In the genomic region with DNA sequence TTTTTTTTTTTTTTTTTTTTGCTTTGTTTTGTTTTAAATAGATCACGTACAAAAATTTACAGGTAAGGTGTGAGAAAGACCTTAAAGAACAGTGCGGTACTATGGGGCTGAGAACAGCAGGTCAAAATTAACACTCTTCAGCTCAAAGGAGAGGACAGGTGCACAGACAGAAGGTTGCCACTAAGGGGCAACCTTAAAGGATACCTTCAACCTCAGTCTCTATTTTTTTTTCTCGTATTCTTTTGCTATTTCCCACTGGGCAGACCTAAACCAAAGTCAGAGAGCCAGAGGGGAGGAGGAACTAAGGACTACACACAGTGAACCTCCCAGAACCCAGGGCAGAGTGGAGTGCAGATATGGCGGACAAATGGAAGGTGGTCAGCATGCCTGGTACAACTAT, we compare ENCODE assay signal across 1 cellular context.
TF ChIP-seq lines count a peak whose summit lies in the region.

No MANE protein-coding gene starts in this region.

TF ChIP-seq in GM12878, 131 proteins besides CTCF, POLR2A, EP300 and RAD21:
- TF ChIP-seq, protein P1, sequence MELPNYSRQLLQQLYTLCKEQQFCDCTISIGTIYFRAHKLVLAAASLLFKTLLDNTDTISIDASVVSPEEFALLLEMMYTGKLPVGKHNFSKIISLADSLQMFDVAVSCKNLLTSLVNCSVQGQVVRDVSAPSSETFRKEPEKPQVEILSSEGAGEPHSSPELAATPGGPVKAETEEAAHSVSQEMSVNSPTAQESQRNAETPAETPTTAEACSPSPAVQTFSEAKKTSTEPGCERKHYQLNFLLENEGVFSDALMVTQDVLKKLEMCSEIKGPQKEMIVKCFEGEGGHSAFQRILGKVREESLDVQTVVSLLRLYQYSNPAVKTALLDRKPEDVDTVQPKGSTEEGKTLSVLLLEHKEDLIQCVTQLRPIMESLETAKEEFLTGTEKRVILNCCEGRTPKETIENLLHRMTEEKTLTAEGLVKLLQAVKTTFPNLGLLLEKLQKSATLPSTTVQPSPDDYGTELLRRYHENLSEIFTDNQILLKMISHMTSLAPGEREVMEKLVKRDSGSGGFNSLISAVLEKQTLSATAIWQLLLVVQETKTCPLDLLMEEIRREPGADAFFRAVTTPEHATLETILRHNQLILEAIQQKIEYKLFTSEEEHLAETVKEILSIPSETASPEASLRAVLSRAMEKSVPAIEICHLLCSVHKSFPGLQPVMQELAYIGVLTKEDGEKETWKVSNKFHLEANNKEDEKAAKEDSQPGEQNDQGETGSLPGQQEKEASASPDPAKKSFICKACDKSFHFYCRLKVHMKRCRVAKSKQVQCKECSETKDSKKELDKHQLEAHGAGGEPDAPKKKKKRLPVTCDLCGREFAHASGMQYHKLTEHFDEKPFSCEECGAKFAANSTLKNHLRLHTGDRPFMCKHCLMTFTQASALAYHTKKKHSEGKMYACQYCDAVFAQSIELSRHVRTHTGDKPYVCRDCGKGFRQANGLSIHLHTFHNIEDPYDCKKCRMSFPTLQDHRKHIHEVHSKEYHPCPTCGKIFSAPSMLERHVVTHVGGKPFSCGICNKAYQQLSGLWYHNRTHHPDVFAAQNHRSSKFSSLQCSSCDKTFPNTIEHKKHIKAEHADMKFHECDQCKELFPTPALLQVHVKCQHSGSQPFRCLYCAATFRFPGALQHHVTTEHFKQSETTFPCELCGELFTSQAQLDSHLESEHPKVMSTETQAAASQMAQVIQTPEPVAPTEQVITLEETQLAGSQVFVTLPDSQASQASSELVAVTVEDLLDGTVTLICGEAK (IDR thresholded peaks at IDR 0.05; ENCODE audit: borderline replicate concordance): no peak
- no peak for TF ChIP-seq SIX5 (IDR thresholded peaks at IDR 0.05; ENCODE audit: low read depth, low read length, severe bottlenecking)
- no peak for TF ChIP-seq SREBF1 (IDR thresholded peaks at IDR 0.05; ENCODE audit: low read length)
- TF ChIP-seq, protein P2, sequence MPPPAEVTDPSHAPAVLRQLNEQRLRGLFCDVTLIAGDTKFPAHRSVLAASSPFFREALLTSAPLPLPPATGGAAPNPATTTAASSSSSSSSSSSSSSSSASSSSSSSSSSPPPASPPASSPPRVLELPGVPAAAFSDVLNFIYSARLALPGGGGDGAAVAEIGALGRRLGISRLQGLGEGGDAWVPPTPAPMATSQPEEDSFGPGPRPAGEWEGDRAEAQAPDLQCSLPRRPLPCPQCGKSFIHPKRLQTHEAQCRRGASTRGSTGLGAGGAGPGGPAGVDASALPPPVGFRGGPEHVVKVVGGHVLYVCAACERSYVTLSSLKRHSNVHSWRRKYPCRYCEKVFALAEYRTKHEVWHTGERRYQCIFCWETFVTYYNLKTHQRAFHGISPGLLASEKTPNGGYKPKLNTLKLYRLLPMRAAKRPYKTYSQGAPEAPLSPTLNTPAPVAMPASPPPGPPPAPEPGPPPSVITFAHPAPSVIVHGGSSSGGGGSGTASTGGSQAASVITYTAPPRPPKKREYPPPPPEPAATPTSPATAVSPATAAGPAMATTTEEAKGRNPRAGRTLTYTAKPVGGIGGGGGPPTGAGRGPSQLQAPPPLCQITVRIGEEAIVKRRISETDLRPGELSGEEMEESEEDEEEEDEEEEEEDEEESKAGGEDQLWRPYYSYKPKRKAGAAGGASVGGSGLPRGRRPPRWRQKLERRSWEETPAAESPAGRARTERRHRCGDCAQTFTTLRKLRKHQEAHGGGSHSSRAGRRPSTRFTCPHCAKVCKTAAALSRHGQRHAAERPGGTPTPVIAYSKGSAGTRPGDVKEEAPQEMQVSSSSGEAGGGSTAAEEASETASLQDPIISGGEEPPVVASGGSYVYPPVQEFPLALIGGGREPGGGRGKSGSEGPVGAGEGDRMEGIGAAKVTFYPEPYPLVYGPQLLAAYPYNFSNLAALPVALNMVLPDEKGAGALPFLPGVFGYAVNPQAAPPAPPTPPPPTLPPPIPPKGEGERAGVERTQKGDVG (CRISPR knock-in tag; IDR thresholded peaks at IDR 0.05): no peak
- TF ChIP-seq ZNF217 (IDR thresholded peaks at IDR 0.05): no peak
- no peak for TF ChIP-seq IRF4 (IDR thresholded peaks at IDR 0.05; ENCODE audit: low read depth, low read length)
- no peak for TF ChIP-seq YBX1 (IDR thresholded peaks at IDR 0.05)
- TF ChIP-seq RELA (IDR thresholded peaks at IDR 0.05; ENCODE audit: borderline replicate concordance, partially characterized antibody): no peak
- no peak for TF ChIP-seq MTA2 (IDR thresholded peaks at IDR 0.05; ENCODE audit: low read depth)
- TF ChIP-seq RCOR1 (conservative IDR thresholded peaks at IDR 0.05; ENCODE audit: low read depth, low read length): no peak
- TF ChIP-seq TCF3 (IDR thresholded peaks at IDR 0.05; ENCODE audit: borderline replicate concordance, insufficient read depth, low read depth, low read length): no peak
- TF ChIP-seq ZNF274 (IDR thresholded peaks at IDR 0.05; ENCODE audit: insufficient read depth, insufficient read length): no peak
- no peak for TF ChIP-seq POLR2AphosphoS5 (IDR thresholded peaks at IDR 0.05; ENCODE audit: low read length)
- no peak for TF ChIP-seq HCFC1 (IDR thresholded peaks at IDR 0.05; ENCODE audit: low read length)
- TF ChIP-seq DPF2 (IDR thresholded peaks at IDR 0.05): no peak
- TF ChIP-seq CHD4 (IDR thresholded peaks at IDR 0.05): no peak
